ENCODE assay signal across 8 cellular contexts in the genomic region with DNA sequence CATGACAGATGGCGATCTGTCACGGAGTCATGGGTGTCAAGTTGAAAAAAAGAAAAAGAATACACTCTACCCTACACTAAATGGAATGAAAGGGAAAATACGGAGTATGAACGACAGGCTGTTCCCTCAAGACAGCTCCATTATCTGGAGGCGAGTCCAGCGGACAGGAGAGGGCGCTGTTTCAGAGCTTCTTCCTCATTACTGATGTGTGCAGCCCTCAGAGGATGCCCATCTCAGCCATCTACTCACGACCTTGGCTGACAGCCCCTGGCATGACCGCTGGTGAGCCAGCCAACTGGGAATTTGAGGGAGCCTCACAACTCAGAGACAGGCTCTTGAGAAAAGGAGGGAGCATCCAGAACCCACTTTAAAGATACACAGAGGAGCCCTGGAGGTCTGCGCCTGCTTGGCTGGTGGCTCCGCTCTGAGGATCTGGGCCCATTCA. TPM values are rescaled to one million over a fixed set of nuclear protein-coding genes. Genes with fewer than 3 reads are reported as not detected.
A peak's percentile ranks its signal among the peaks of the same experiment; 100 is the strongest.
DNase-seq lines count a peak whose midpoint lies in the region; ATAC-seq, FAIRE-seq and TF ChIP-seq lines count a peak whose summit lies in the region.

No MANE protein-coding gene starts in this region.

- no peaks in the 10 kb centered on the region for H3K79me2 ChIP-seq in K562 (ENCODE audit: control insufficient read depth, insufficient read depth, low read length)

- no TSS peak for BruUV-seq in K562 (replicated peaks; lab: Mats Ljungman, UMichigan)

- ATAC-seq in K562: peak; percentile 94
- ATAC-seq in GM19328 (IDR thresholded peaks at IDR 0.05; ENCODE audit: unreplicated experiment): no peak

- H3K27me3 ChIP-seq in K562 (ENCODE audit: control insufficient read depth in 2 of 2, insufficient read depth in 2 of 2, low read length in 2 of 2): peaks cover 0 to 45% of the 10 kb centered on the region in 2 experiments; a peak in 4 of 5 replicates

- peaks cover 0 to 8% of the 10 kb centered on the region in 2 experiments; a peak in 3 of 5 replicates for H3K4me1 ChIP-seq in K562 (replicated peaks in 1 of 2; ENCODE audit: control insufficient read depth in 2 of 2, insufficient read depth in 2 of 2, low read length in 2 of 2)

- no peak overlapping the region for H3K4me3 ChIP-seq in LNCaP clone FGC (ENCODE audit: low read depth, low read length)
- H3K4me3 ChIP-seq in K562: no peak overlapping the region

- TF ChIP-seq EP300 in K562 (IDR thresholded peaks at IDR 0.05; ENCODE audit: low read length): no peak

- H3K9me3 ChIP-seq in K562 (replicated peaks; ENCODE audit: control insufficient read depth, insufficient read depth, low read depth, low read length): no peaks in the 10 kb centered on the region

- H3K36me3 ChIP-seq in K562 (ENCODE audit: control insufficient read depth, insufficient read depth, low read length): no peaks in the 10 kb centered on the region

- POLR2A ChIA-PET in K562 (lab: Yijun Ruan, JAX): no interaction called here

- TF ChIP-seq CTCF in LNCaP clone FGC (IDR thresholded peaks at IDR 0.05; ENCODE audit: control insufficient read depth, extremely low read depth, insufficient read depth) (peak; percentile 88), K562 (IDR thresholded peaks at IDR 0.05 in 2 of 3, conservative IDR thresholded peaks at IDR 0.05 in 1 of 3; ENCODE audit: insufficient read depth in 2 of 3, low read depth in 1 of 3, low read length in 3 of 3) (peak; percentile 74 to 83 (median 81))

- no peak overlapping the region for H3K4me2 ChIP-seq in K562 (ENCODE audit: insufficient read depth, low read length)

- FAIRE-seq in GM12892 (lab: Jason Lieb, UNC) (peak; percentile 85), K562 (lab: Jason Lieb, UNC) (peak; percentile 75)

- DNase-seq in ACHN: peak; percentile 89
- no peak for DNase-seq in GM12892 (ENCODE audit: insufficient read length)
- peak; percentile 27 for DNase-seq in LNCaP clone FGC (ENCODE audit: low read depth)
- DNase-seq in T1000 (lab: John Stamatoyannopoulos, UW): peak; percentile 50
- DNase-seq in K562 (ENCODE audit: extremely low read depth in 1 of 4, low spot score in 3 of 4): peak; percentile 49 to 75 (median 56)
- peak; percentile 80 for DNase-seq in iPS-NIHi11 (ENCODE audit: low spot score)
- DNase-seq in stimulated activated CD4-positive, alpha-beta T cell treated with anti-CD3 and anti-CD28 coated beads, Interleukin-12 subunit alpha, Interleukin-12 subunit beta, amount 100 ng/mL, for 4 hours: peak; percentile 79

- intact Hi-C loops in K562 (cut with micrococcal nuclease): loop anchor here (1.0 to 5.0 kb wide), 3 partner anchors 143 to 193 kb away; a partner anchor contains a TSS

- in situ Hi-C loops in ACHN (cut with HindIII; ENCODE audit: low pct_ligation_motif_present, low pct_unique_long_range_greater_than_20kb, low sequenced_read_pairs) (no loop called here), K562 (cut with MboI) (no loop called here)

- H3K9ac ChIP-seq in K562 (ENCODE audit: insufficient read depth in 1 of 2, low read depth in 2 of 2, low read length in 2 of 2): no peak overlapping the region

- CTCF ChIA-PET in K562 (lab: Yijun Ruan, JAX; ENCODE audit: low intra/inter-chr PET ratio): interaction anchor here (0.5 to 1.2 kb wide), 3 partner anchors 143 to 182 kb away, joined by 3 to 4 read pairs (median 4); a partner anchor contains a TSS

- H3K27ac ChIP-seq in K562 (ENCODE audit: extremely low read depth, low read depth, low read length): no peak overlapping the region

- no peaks in the 10 kb centered on the region for H4K20me1 ChIP-seq in K562 (replicated peaks; ENCODE audit: control insufficient read depth, insufficient read depth, low read length)

- no peak for TF ChIP-seq POLR2A in GM12892 (IDR thresholded peaks at IDR 0.05; ENCODE audit: low read depth, low read length)
- no peak for TF ChIP-seq POLR2A in K562 (conservative IDR thresholded peaks at IDR 0.05)

- 23% methylated on average over 7 of the region's 11 CpGs for WGBS in K562 (ENCODE audit: insufficient coverage, low coverage, missing lambda C conversion rate)

- no peak overlapping the region for H2AFZ ChIP-seq in K562 (ENCODE audit: low read depth, low read length)

- peak; percentile 49 to 83 for TF ChIP-seq RAD21 in K562 (CRISPR knock-in tag; conservative IDR thresholded peaks at IDR 0.05 in 1 of 2, IDR thresholded peaks at IDR 0.05 in 1 of 2)

- H3K9me1 ChIP-seq in K562 (ENCODE audit: control insufficient read depth, insufficient read depth, low read length): no peaks in the 10 kb centered on the region

TF ChIP-seq in K562, 482 proteins besides CTCF, POLR2A, EP300 and RAD21:
- TF ChIP-seq, protein P1, sequence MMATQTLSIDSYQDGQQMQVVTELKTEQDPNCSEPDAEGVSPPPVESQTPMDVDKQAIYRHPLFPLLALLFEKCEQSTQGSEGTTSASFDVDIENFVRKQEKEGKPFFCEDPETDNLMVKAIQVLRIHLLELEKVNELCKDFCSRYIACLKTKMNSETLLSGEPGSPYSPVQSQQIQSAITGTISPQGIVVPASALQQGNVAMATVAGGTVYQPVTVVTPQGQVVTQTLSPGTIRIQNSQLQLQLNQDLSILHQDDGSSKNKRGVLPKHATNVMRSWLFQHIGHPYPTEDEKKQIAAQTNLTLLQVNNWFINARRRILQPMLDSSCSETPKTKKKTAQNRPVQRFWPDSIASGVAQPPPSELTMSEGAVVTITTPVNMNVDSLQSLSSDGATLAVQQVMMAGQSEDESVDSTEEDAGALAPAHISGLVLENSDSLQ (IDR thresholded peaks at IDR 0.05): peak; percentile 50
- TF ChIP-seq MEIS2 (IDR thresholded peaks at IDR 0.05; ENCODE audit: partially characterized antibody) (peak; percentile 17), ZFP36 (IDR thresholded peaks at IDR 0.05; ENCODE audit: low read depth, low read length, partially characterized antibody) (peak; percentile 15), TCFL5 (CRISPR knock-in tag; conservative IDR thresholded peaks at IDR 0.05) (no peak), NBN (IDR thresholded peaks at IDR 0.05; ENCODE audit: low read depth) (no peak), SMC3 (conservative IDR thresholded peaks at IDR 0.05; ENCODE audit: insufficient read depth, low read depth, low read length) (peak; percentile 58)
- TF ChIP-seq, protein P2, sequence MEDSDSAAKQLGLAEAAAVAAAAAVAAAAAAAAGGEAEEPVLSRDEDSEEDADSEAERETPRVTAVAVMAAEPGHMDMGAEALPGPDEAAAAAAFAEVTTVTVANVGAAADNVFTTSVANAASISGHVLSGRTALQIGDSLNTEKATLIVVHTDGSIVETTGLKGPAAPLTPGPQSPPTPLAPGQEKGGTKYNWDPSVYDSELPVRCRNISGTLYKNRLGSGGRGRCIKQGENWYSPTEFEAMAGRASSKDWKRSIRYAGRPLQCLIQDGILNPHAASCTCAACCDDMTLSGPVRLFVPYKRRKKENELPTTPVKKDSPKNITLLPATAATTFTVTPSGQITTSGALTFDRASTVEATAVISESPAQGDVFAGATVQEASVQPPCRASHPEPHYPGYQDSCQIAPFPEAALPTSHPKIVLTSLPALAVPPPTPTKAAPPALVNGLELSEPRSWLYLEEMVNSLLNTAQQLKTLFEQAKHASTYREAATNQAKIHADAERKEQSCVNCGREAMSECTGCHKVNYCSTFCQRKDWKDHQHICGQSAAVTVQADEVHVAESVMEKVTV (CRISPR knock-in tag; IDR thresholded peaks at IDR 0.05): peak; percentile 44; the same call in 1 of the 2 replicates

RNA-seq across cellular contexts. Expression of a gene that starts 49.6 kb away (rescaled TPM):
- polyA plus RNA-seq in GM12892 (2012; ENCODE audit: missing spikeins): 30.7 TPM
- total RNA-seq in K562 (2011; cell fraction: chromatin; rRNA removed; ENCODE audit: low replicate concordance): 9.7 and 38.1 TPM in 2 replicates
- 5.0 and 6.8 TPM in 2 replicates for total RNA-seq in K562 (2011; cell fraction: nucleolus; rRNA removed)
- 15.5 and 22.4 TPM in 2 replicates for total RNA-seq in K562 (2011; cell fraction: nucleoplasm; rRNA removed)
- total RNA-seq in K562 (2014; rRNA removed) (3.6 and 6.8 TPM in 2 replicates), K562 (2014; rRNA removed; fragmentation: Illumina TruSeq; extraction: Trizol) (12.3 and 13.9 TPM in 2 replicates), K562 (2015; rRNA removed; fragmentation: Illumina TruSeq; extraction: Trizol) (11.7 and 11.9 TPM in 2 replicates), K562 (2021) (28.1 and 35.8 TPM in 2 replicates)
- polyA plus RNA-seq in K562 (2011; rRNA removed) (10.9 and 15.7 TPM in 2 replicates), K562 (2014; fragmentation: Illumina TruSeq; extraction: Trizol) (24.1 and 30.1 TPM in 2 replicates), K562 (2014; fragmentation: Nextera tagmentation; extraction: Ambion mirVana) (1 to 10 TPM; 9.2 to 9.9 TPM), K562 (2014; rRNA removed) (17.4 and 19.5 TPM in 2 replicates)
- polyA plus RNA-seq in K562 (2011; cell fraction: cytosol; rRNA removed): 2.4 and 4.8 TPM in 2 replicates
- 5.4 and 8.3 TPM in 2 replicates for polyA plus RNA-seq in K562 (2011; cell fraction: nucleus; rRNA removed)
- 15.3 and 17.9 TPM in 2 replicates for polyA plus RNA-seq in K562 (2012)
- 11.9 and 19.0 TPM in 2 replicates for polyA minus RNA-seq in K562 (2011; rRNA and poly(A)+ RNA removed)
- 10.0 and 14.2 TPM in 2 replicates for polyA minus RNA-seq in K562 (2011; cell fraction: cytosol; rRNA and poly(A)+ RNA removed)
- polyA minus RNA-seq in K562 (2011; cell fraction: nucleus; rRNA and poly(A)+ RNA removed): 13.2 and 30.7 TPM in 2 replicates
